In the genomic region with DNA sequence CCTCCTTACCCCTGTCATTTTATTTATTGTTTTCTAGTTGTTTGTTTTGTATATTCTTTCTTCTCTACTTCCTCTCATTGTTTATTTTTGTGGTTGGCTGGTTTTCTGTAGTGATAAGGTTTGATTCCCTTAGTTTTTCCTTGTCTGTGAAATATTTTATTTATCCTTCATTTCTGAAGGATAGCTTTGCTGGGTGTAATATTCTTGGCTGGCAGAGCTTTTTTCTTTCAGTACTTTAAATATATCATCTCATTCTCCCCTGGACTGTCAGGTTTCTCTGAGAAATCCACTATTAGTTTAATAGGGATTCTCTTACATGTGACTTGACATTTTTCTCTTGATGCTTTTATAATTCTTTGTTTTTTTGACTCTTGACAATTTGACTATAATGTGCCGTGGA, we compare ENCODE assay signal across 25 cellular contexts. TPM values are rescaled to one million over a fixed set of nuclear protein-coding genes. Genes with fewer than 3 reads are reported as not detected.
DNase-seq lines count a peak whose midpoint lies in the region; ATAC-seq, FAIRE-seq and TF ChIP-seq lines count a peak whose summit lies in the region.
"Had no signal": no experiment of that assay in that cellular context is flagged by ENCODE, and none has a peak within 500 bp of the region (broad histone marks: within the 10 kb centered on the region; RNA-seq: fewer than 3 reads in every experiment).

No MANE protein-coding gene starts in this region.

- H3K27me3 ChIP-seq in K562 (ENCODE audit: control insufficient read depth in 2 of 2, insufficient read depth in 2 of 2, low read length in 2 of 2), result no peaks in the 10 kb centered on the region
- H3K27me3 ChIP-seq: BE2C, BLaER1 had no signal

- H3K27ac ChIP-seq in K562 (ENCODE audit: extremely low read depth, low read depth, low read length), result no peak overlapping the region
- H3K27ac ChIP-seq: BLaER1 had no signal

- no peak for ATAC-seq in activated naive CD4-positive, alpha-beta T cell treated with anti-CD3 and anti-CD28 coated beads, Interleukin-2, amount 50 U/mL, for 72 hours
- no peak for ATAC-seq in K562
- ATAC-seq in HG02798 (IDR thresholded peaks at IDR 0.05; ENCODE audit: poor library complexity, unreplicated experiment), result no peak
- ATAC-seq in mucosa of descending colon, result no peak
- ATAC-seq: GM12878 had no signal

- H3K4me2 ChIP-seq in K562 (ENCODE audit: insufficient read depth, low read length), result no peak overlapping the region
- H3K4me2 ChIP-seq: BLaER1 had no signal

- FAIRE-seq in K562 (lab: Jason Lieb, UNC), result no peak
- FAIRE-seq: A204.1, GM12878, GM12892, GM18507 had no signal

- peaks cover 2% of the 10 kb centered on the region; the same call in 1 of the 2 replicates for H3K9me3 ChIP-seq in K562 (replicated peaks; ENCODE audit: control insufficient read depth, insufficient read depth, low read depth, low read length)
- peaks cover 18% of the 10 kb centered on the region for H3K9me3 ChIP-seq in mucosa of descending colon
- H3K9me3 ChIP-seq: BE2C had no signal

- peaks cover 5% of the 10 kb centered on the region for H3K36me3 Mint-ChIP-seq in activated naive CD4-positive, alpha-beta T cell treated with anti-CD3 and anti-CD28 coated beads for 36 hours (ENCODE audit: low read depth)
- peaks cover 25 to 29% of the 10 kb centered on the region in 2 donors for H3K36me3 Mint-ChIP-seq in activated naive CD4-positive, alpha-beta T cell treated with anti-CD3 and anti-CD28 coated beads, Interleukin-2, amount 50 U/mL, for 72 hours
- H3K36me3 Mint-ChIP-seq: CD4-positive, CD25-positive, alpha-beta regulatory T cell had no signal

- no peak for DNase-seq in activated naive CD4-positive, alpha-beta T cell treated with anti-CD3 and anti-CD28 coated beads for 36 hours
- DNase-seq in activated naive CD4-positive, alpha-beta T cell treated with anti-CD3 and anti-CD28 coated beads, Interleukin-2, amount 50 U/mL, for 72 hours (ENCODE audit: low spot score in 2 of 2), result no peak
- DNase-seq in K562 (ENCODE audit: extremely low read depth in 1 of 4, low spot score in 3 of 4) (no peak), mucosa of descending colon (no peak)
- DNase-seq: 8988T; ACHN; BE2C; C1 segment of cervical spinal cord; CD4-positive, alpha-beta memory T cell; CD4-positive, CD25-positive, alpha-beta regulatory T cell; CD8-positive, alpha-beta memory T cell; COR-L47; DMS 273 treated with DMSO at 0.1 percent for 48 hours; DMS153; DMS79; DND-41; EL; GDM1 had no signal

- no peaks in the 10 kb centered on the region for H3K79me2 ChIP-seq in K562 (ENCODE audit: control insufficient read depth, insufficient read depth, low read length)

- TF ChIP-seq EP300 in K562 (IDR thresholded peaks at IDR 0.05; ENCODE audit: low read length), result no peak

- no peaks in the 10 kb centered on the region for H3K4me1 Mint-ChIP-seq in activated naive CD4-positive, alpha-beta T cell treated with anti-CD3 and anti-CD28 coated beads for 36 hours (ENCODE audit: low read depth)
- H3K4me1 Mint-ChIP-seq: CD4-positive, alpha-beta memory T cell; CD4-positive, CD25-positive, alpha-beta regulatory T cell; CD8-positive, alpha-beta memory T cell had no signal

- no peaks in the 10 kb centered on the region for H3K9me1 ChIP-seq in K562 (ENCODE audit: control insufficient read depth, insufficient read depth, low read length)

- no peaks in the 10 kb centered on the region for H4K20me1 ChIP-seq in K562 (replicated peaks; ENCODE audit: control insufficient read depth, insufficient read depth, low read length)
- H4K20me1 ChIP-seq: BLaER1 had no signal

- peaks cover 20% of the 10 kb centered on the region for H3K9me3 Mint-ChIP-seq in activated naive CD4-positive, alpha-beta T cell treated with anti-CD3 and anti-CD28 coated beads for 36 hours
- H3K9me3 Mint-ChIP-seq in activated naive CD4-positive, alpha-beta T cell treated with anti-CD3 and anti-CD28 coated beads, Interleukin-2, amount 50 U/mL, for 72 hours, result peaks cover 22 to 26% of the 10 kb centered on the region in 2 donors

- peaks cover 17% of the 10 kb centered on the region for H3K27me3 Mint-ChIP-seq in activated naive CD4-positive, alpha-beta T cell treated with anti-CD3 and anti-CD28 coated beads for 36 hours (ENCODE audit: low read depth)

- no peak overlapping the region for H3K4me3 ChIP-seq in K562
- H3K4me3 ChIP-seq in mucosa of descending colon, result no peak overlapping the region
- H3K4me3 ChIP-seq: BLaER1, GM12878 had no signal

- TF ChIP-seq RAD21 in K562 (CRISPR knock-in tag; conservative IDR thresholded peaks at IDR 0.05 in 1 of 2, IDR thresholded peaks at IDR 0.05 in 1 of 2), result no peak

- in situ Hi-C loops in K562 (cut with MboI), result no loop called here

- H3K9ac ChIP-seq in K562 (ENCODE audit: insufficient read depth in 1 of 2, low read depth in 2 of 2, low read length in 2 of 2), result no peak overlapping the region
- H3K9ac ChIP-seq: BLaER1 had no signal

- CTCF ChIA-PET in activated naive CD4-positive, alpha-beta T cell treated with anti-CD3 and anti-CD28 coated beads for 36 hours (lab: Charles Lee), result interaction anchor here (1.1 to 1.4 kb wide), 2 partner anchors 14 to 76 kb away, joined by 4 to 5 read pairs; no protein-coding TSS in a partner anchor
- CTCF ChIA-PET in K562 (lab: Yijun Ruan, JAX; ENCODE audit: low intra/inter-chr PET ratio), result no interaction called here

- H3K27ac Mint-ChIP-seq in activated naive CD4-positive, alpha-beta T cell treated with anti-CD3 and anti-CD28 coated beads for 36 hours, result peak overlapping the region; percentile 25
- H3K27ac Mint-ChIP-seq in activated naive CD4-positive, alpha-beta T cell treated with anti-CD3 and anti-CD28 coated beads, Interleukin-2, amount 50 U/mL, for 72 hours, result no peak overlapping the region
- H3K27ac Mint-ChIP-seq: CD14-positive monocyte; CD4-positive, alpha-beta memory T cell; CD4-positive, CD25-positive, alpha-beta regulatory T cell; CD8-positive, alpha-beta memory T cell had no signal

- intact Hi-C loops in activated naive CD4-positive, alpha-beta T cell treated with anti-CD3 and anti-CD28 coated beads for 36 hours (cut with micrococcal nuclease), result no loop called here
- intact Hi-C loops in K562 (cut with micrococcal nuclease), result loop anchor here (2.0 to 5.0 kb wide), 2 partner anchors 62 to 183 kb away; no protein-coding TSS in a partner anchor
- intact Hi-C loops in mucosa of descending colon (cut with DNase I, micrococcal nuclease), result no loop called here

- no peak for TF ChIP-seq CTCF in K562 (IDR thresholded peaks at IDR 0.05 in 2 of 3, conservative IDR thresholded peaks at IDR 0.05 in 1 of 3; ENCODE audit: insufficient read depth in 2 of 3, low read depth in 1 of 3, low read length in 3 of 3)
- TF ChIP-seq CTCF in mucosa of descending colon (IDR thresholded peaks at IDR 0.05), result no peak

- H3K36me3 ChIP-seq in K562 (ENCODE audit: control insufficient read depth, insufficient read depth, low read length) (no peaks in the 10 kb centered on the region), mucosa of descending colon (ENCODE audit: low read depth) (no peaks in the 10 kb centered on the region)
- H3K36me3 ChIP-seq: BE2C, BLaER1 had no signal

- peaks cover 9% of the 10 kb centered on the region in 2 experiments; a peak in 4 of 5 replicates for H3K4me1 ChIP-seq in K562 (replicated peaks in 1 of 2; ENCODE audit: control insufficient read depth in 2 of 2, insufficient read depth in 2 of 2, low read length in 2 of 2)
- H3K4me1 ChIP-seq in mucosa of descending colon (ENCODE audit: low read depth), result no peaks in the 10 kb centered on the region
- H3K4me1 ChIP-seq: BE2C had no signal

- no TSS peak for BruUV-seq in K562 (replicated peaks; lab: Mats Ljungman, UMichigan)

- H3K4me3 Mint-ChIP-seq in activated naive CD4-positive, alpha-beta T cell treated with anti-CD3 and anti-CD28 coated beads for 36 hours, result no peak overlapping the region
- H3K4me3 Mint-ChIP-seq: CD14-positive monocyte; CD8-positive, alpha-beta memory T cell had no signal

- POLR2A ChIA-PET in K562 (lab: Yijun Ruan, JAX), result interaction anchor here (1.9 kb wide), 1 partner anchor 8 kb away, joined by 4 read pairs; no protein-coding TSS in a partner anchor

- WGBS in K562 (ENCODE audit: insufficient coverage, low coverage, missing lambda C conversion rate), result 57% methylated on average over 1 of the region's 1 CpG

- no peak for TF ChIP-seq POLR2A in K562 (conservative IDR thresholded peaks at IDR 0.05)

- no peak overlapping the region for H2AFZ ChIP-seq in K562 (ENCODE audit: low read depth, low read length)

RNA-seq across cellular contexts. Expression of gene TIPRL, which starts 18.8 kb away (rescaled TPM):
- 10 to 100 TPM; 76.7 to 81.3 TPM for total RNA-seq in activated naive CD4-positive, alpha-beta T cell treated with anti-CD3 and anti-CD28 coated beads for 36 hours
- total RNA-seq in activated naive CD4-positive, alpha-beta T cell treated with anti-CD3 and anti-CD28 coated beads, Interleukin-2, amount 50 U/mL, for 72 hours, result 10 to 100 TPM; 40.7 to 82.2 TPM
- total RNA-seq in K562 (2011; cell fraction: chromatin; rRNA removed; ENCODE audit: low replicate concordance), result 7.1 and 15.3 TPM in 2 replicates
- total RNA-seq in K562 (2011; cell fraction: nucleolus; rRNA removed), result 4.0 and 4.3 TPM in 2 replicates
- 6.7 and 13.7 TPM in 2 replicates for total RNA-seq in K562 (2011; cell fraction: nucleoplasm; rRNA removed)
- total RNA-seq in K562 (2014; rRNA removed), result 41.4 and 52.1 TPM in 2 replicates
- 73.5 and 78.1 TPM in 2 replicates for total RNA-seq in K562 (2014; rRNA removed; fragmentation: Illumina TruSeq; extraction: Trizol)
- 71.1 and 81.7 TPM in 2 replicates for total RNA-seq in K562 (2015; rRNA removed; fragmentation: Illumina TruSeq; extraction: Trizol)
- 57.0 and 64.4 TPM in 2 replicates for total RNA-seq in K562 (2021)
- polyA plus RNA-seq in K562 (2011; rRNA removed), result 44.9 and 69.9 TPM in 2 replicates
- polyA plus RNA-seq in K562 (2011; cell fraction: cytosol; rRNA removed), result 10.0 and 21.7 TPM in 2 replicates
- 7.3 and 11.7 TPM in 2 replicates for polyA plus RNA-seq in K562 (2011; cell fraction: nucleus; rRNA removed)
- polyA plus RNA-seq in K562 (2012), result 42.3 and 51.3 TPM in 2 replicates
- polyA plus RNA-seq in K562 (2014; fragmentation: Illumina TruSeq; extraction: Trizol), result 50.7 and 60.1 TPM in 2 replicates
- polyA plus RNA-seq in K562 (2014; fragmentation: Nextera tagmentation; extraction: Ambion mirVana), result 10 to 100 TPM; 87.0 to 90.2 TPM
- 54.8 and 63.2 TPM in 2 replicates for polyA plus RNA-seq in K562 (2014; rRNA removed)
- polyA minus RNA-seq in K562 (2011; rRNA and poly(A)+ RNA removed), result 87.3 and 88.4 TPM in 2 replicates
- polyA minus RNA-seq in K562 (2011; cell fraction: cytosol; rRNA and poly(A)+ RNA removed), result 19.4 and 21.4 TPM in 2 replicates
- polyA minus RNA-seq in K562 (2011; cell fraction: nucleus; rRNA and poly(A)+ RNA removed), result 4.7 and 8.7 TPM in 2 replicates
- 10 to 100 TPM; 30.1 to 37.4 (median 33.5) TPM for total RNA-seq in mucosa of descending colon

RNA-seq across cellular contexts. Expression of gene GPR161, which starts 23.2 kb away (rescaled TPM):
- total RNA-seq in activated naive CD4-positive, alpha-beta T cell treated with anti-CD3 and anti-CD28 coated beads for 36 hours, result under 1 TPM; 0.12 to 0.29 TPM
- under 1 TPM; 0.34 to 0.53 TPM for total RNA-seq in activated naive CD4-positive, alpha-beta T cell treated with anti-CD3 and anti-CD28 coated beads, Interleukin-2, amount 50 U/mL, for 72 hours
- total RNA-seq in K562 (2011; cell fraction: chromatin; rRNA removed; ENCODE audit: low replicate concordance), result 1.4 and 3.6 TPM in 2 replicates
- total RNA-seq in K562 (2011; cell fraction: nucleolus; rRNA removed), result 2.6 and 3.8 TPM in 2 replicates
- total RNA-seq in K562 (2011; cell fraction: nucleoplasm; rRNA removed), result 2.3 and 2.6 TPM in 2 replicates
- total RNA-seq in K562 (2014; rRNA removed) (0.45 and 1.1 TPM in 2 replicates), K562 (2014; rRNA removed; fragmentation: Illumina TruSeq; extraction: Trizol) (0.64 and 0.76 TPM in 2 replicates), K562 (2015; rRNA removed; fragmentation: Illumina TruSeq; extraction: Trizol) (0.68 and 1.0 TPM in 2 replicates), K562 (2021) (1.2 and 1.6 TPM in 2 replicates), mucosa of descending colon (10 to 100 TPM in 1 of 3 donors, 1 to 10 TPM in 2; 2.2 to 13.1 (median 4.2) TPM)
- polyA plus RNA-seq in K562 (2011; rRNA removed) (2.4 and 3.2 TPM in 2 replicates), K562 (2014; fragmentation: Illumina TruSeq; extraction: Trizol) (0.95 and 1.3 TPM in 2 replicates), K562 (2014; fragmentation: Nextera tagmentation; extraction: Ambion mirVana) (under 1 TPM; 0.15 to 0.18 TPM), K562 (2014; rRNA removed) (0.73 and 1.1 TPM in 2 replicates)
- 3.1 and 3.3 TPM in 2 replicates for polyA plus RNA-seq in K562 (2011; cell fraction: cytosol; rRNA removed)
- polyA plus RNA-seq in K562 (2011; cell fraction: nucleus; rRNA removed), result 3.5 and 3.9 TPM in 2 replicates
- polyA plus RNA-seq in K562 (2012), result 1.5 and 1.9 TPM in 2 replicates
- 5.4 and 5.5 TPM in 2 replicates for polyA minus RNA-seq in K562 (2011; rRNA and poly(A)+ RNA removed)
- polyA minus RNA-seq in K562 (2011; cell fraction: cytosol; rRNA and poly(A)+ RNA removed), result 2.8 TPM in 2 replicates
- 2.3 and 2.8 TPM in 2 replicates for polyA minus RNA-seq in K562 (2011; cell fraction: nucleus; rRNA and poly(A)+ RNA removed)
- total RNA-seq: CD4-positive, CD25-positive, alpha-beta regulatory T cell had no signal
- polyA plus RNA-seq: CD14-positive monocyte; CD4-positive, CD25-positive, alpha-beta regulatory T cell had no signal
